25 cellular contexts compared by ENCODE assay signal in the genomic region with DNA sequence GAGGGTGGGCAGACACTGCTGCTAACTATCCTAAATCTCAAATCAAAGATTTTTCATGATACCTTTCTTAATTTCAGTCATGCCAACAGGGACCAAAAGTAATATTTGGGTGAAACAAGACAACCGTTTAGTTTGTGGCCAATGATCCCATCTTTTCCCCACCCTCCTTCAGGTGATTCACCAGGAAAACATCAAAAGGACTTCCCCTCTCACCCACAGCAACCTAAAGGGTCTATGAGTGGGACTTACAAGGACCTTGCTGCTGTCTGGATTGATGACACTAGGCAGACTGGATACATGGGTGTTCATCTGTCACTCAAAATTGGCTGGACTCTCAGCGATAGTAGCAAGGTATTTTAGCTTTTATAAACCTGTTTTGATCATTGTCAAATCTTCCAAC.
DNase-seq lines count a peak whose midpoint lies in the region; ATAC-seq, FAIRE-seq and TF ChIP-seq lines count a peak whose summit lies in the region.
"Had no signal": no experiment of that assay in that cellular context is flagged by ENCODE, and none has a peak within 500 bp of the region (broad histone marks: within the 10 kb centered on the region; RNA-seq: fewer than 3 reads in every experiment).

No MANE protein-coding gene starts in this region.

- peaks cover 24% of the 10 kb centered on the region for H3K4me1 ChIP-seq in OCI-LY7 (ENCODE audit: insufficient read depth, low read length, poor library complexity, severe bottlenecking)
- no peaks in the 10 kb centered on the region for H3K4me1 ChIP-seq in sigmoid colon
- H3K4me1 ChIP-seq in transverse colon: no peaks in the 10 kb centered on the region

- H3K27me3 ChIP-seq in bronchial epithelial cell (ENCODE audit: control insufficient read depth, insufficient read depth, low read length) (no peaks in the 10 kb centered on the region), sigmoid colon (no peaks in the 10 kb centered on the region), transverse colon (no peaks in the 10 kb centered on the region)
- H3K27me3 ChIP-seq: Peyer's patch had no signal

- in situ Hi-C loops in transverse colon (cut with MboI; ENCODE audit: low pct_ligation_motif_present in 1 of 4, low pct_unique_long_range_greater_than_20kb in 1 of 4, low sequenced_read_pairs in 3 of 4): no loop called here

- no TSS peak for BruUV-seq in OCI-LY7 (replicated peaks; lab: Mats Ljungman, UMichigan)

- TF ChIP-seq EP300 in sigmoid colon (IDR thresholded peaks at IDR 0.05) (no peak), transverse colon (IDR thresholded peaks at IDR 0.05; ENCODE audit: low read depth) (no peak)

- no peak overlapping the region for H3K27ac Mint-ChIP-seq in activated CD4-positive, alpha-beta T cell treated with anti-CD3 and anti-CD28 coated beads, Interleukin-2, amount 10 ng/mL, durations not matched to agents 24 days and 14 days
- no peak overlapping the region for H3K27ac Mint-ChIP-seq in T-cell

- no peaks in the 10 kb centered on the region for H3K79me2 ChIP-seq in OCI-LY7 (ENCODE audit: insufficient read depth, low read depth, low read length)

- H3K27ac ChIP-seq in OCI-LY7 (ENCODE audit: low read depth, low read length, poor library complexity, severe bottlenecking): no peak overlapping the region
- no peak overlapping the region for H3K27ac ChIP-seq in sigmoid colon
- H3K27ac ChIP-seq in transverse colon: no peak overlapping the region
- H3K27ac ChIP-seq: 22Rv1, HL-60, Peyer's patch, SK-N-MC had no signal

- H3K36me3 Mint-ChIP-seq in activated CD4-positive, alpha-beta T cell treated with anti-CD3 and anti-CD28 coated beads, Interleukin-2, amount 10 ng/mL, durations not matched to agents 24 days and 14 days (ENCODE audit: low read depth): no peaks in the 10 kb centered on the region
- no peaks in the 10 kb centered on the region for H3K36me3 Mint-ChIP-seq in T-cell

- WGBS in sigmoid colon, 2 donors: 88 to 90% methylated on average over 2 of the region's 2 CpGs
- WGBS in transverse colon (ENCODE audit: low coverage in 1 of 2), 2 donors: 78 to 89% methylated on average over 2 of the region's 2 CpGs

- no peak for TF ChIP-seq CTCF in OCI-LY7 (conservative IDR thresholded peaks at IDR 0.05; ENCODE audit: low read length)
- no peak for TF ChIP-seq CTCF in bronchial epithelial cell (IDR thresholded peaks at IDR 0.05; ENCODE audit: insufficient read depth, low read length, severe bottlenecking)
- no peak for TF ChIP-seq CTCF in sigmoid colon (IDR thresholded peaks at IDR 0.05)
- TF ChIP-seq CTCF in transverse colon (IDR thresholded peaks at IDR 0.05): no peak

- no peak for FAIRE-seq in bronchial epithelial cell (lab: Jason Lieb, UNC)
- FAIRE-seq: H1, HTR-8/SVneo had no signal

- H3K27me3 Mint-ChIP-seq in activated CD4-positive, alpha-beta T cell treated with anti-CD3 and anti-CD28 coated beads, Interleukin-2, amount 10 ng/mL, durations not matched to agents 24 days and 14 days: peaks cover 2% of the 10 kb centered on the region
- peaks cover 3% of the 10 kb centered on the region in 2 donors for H3K27me3 Mint-ChIP-seq in T-cell

- ATAC-seq in T-cell (replicated peaks in 1 of 4): no peak
- ATAC-seq: HCT116 had no signal

- H3K9me3 Mint-ChIP-seq in activated CD4-positive, alpha-beta T cell treated with anti-CD3 and anti-CD28 coated beads, Interleukin-2, amount 10 ng/mL, durations not matched to agents 24 days and 14 days: no peaks in the 10 kb centered on the region
- H3K9me3 Mint-ChIP-seq in T-cell: no peaks in the 10 kb centered on the region

- CTCF ChIA-PET in OCI-LY7 (lab: Charles Lee; ENCODE audit: unreplicated experiment): no interaction called here
- CTCF ChIA-PET in T-cell (lab: Charles Lee): no interaction called here

- TF ChIP-seq POLR2A in sigmoid colon (IDR thresholded peaks at IDR 0.05) (no peak), transverse colon (IDR thresholded peaks at IDR 0.05) (no peak)

- H3K4me3 Mint-ChIP-seq in activated CD4-positive, alpha-beta T cell treated with anti-CD3 and anti-CD28 coated beads, Interleukin-2, amount 10 ng/mL, durations not matched to agents 24 days and 14 days: no peak overlapping the region
- H3K4me3 Mint-ChIP-seq in T-cell: no peak overlapping the region

- intact Hi-C loops in activated CD4-positive, alpha-beta T cell treated with anti-CD3 and anti-CD28 coated beads, Interleukin-2, amount 10 ng/mL, durations not matched to agents 24 days and 14 days (cut with micrococcal nuclease): no loop called here
- intact Hi-C loops in OCI-LY7 (cut with micrococcal nuclease; ENCODE audit: unreplicated experiment) (no loop called here), sigmoid colon (cut with DNase I) (no loop called here), transverse colon (cut with DNase I; ENCODE audit: low total_unique reads) (no loop called here)

- no peak overlapping the region for H3K4me3 ChIP-seq in OCI-LY7 (ENCODE audit: low read depth, low read length, poor library complexity, severe bottlenecking)
- no peak overlapping the region for H3K4me3 ChIP-seq in bronchial epithelial cell (ENCODE audit: low read depth, low read length)
- H3K4me3 ChIP-seq in sigmoid colon: no peak overlapping the region
- H3K4me3 ChIP-seq in transverse colon: no peak overlapping the region
- H3K4me3 ChIP-seq: Peyer's patch, SK-N-MC had no signal

- POLR2A ChIA-PET in OCI-LY7 (lab: Charles Lee) (no interaction called here), T-cell (lab: Charles Lee) (no interaction called here)

- peak overlapping the region; percentile 66; the same call in 1 of the 2 replicates for H2AFZ ChIP-seq in OCI-LY7 (ENCODE audit: low read length)

- H3K4me2 ChIP-seq in OCI-LY7 (ENCODE audit: low read length): no peak overlapping the region

- H3K9me3 ChIP-seq in OCI-LY7 (ENCODE audit: low read length): peaks cover 14% of the 10 kb centered on the region; the same call in 1 of the 2 replicates
- H3K9me3 ChIP-seq in sigmoid colon: no peaks in the 10 kb centered on the region
- H3K9me3 ChIP-seq in transverse colon: no peaks in the 10 kb centered on the region
- H3K9me3 ChIP-seq: Peyer's patch had no signal

- no peaks in the 10 kb centered on the region for H4K20me1 ChIP-seq in OCI-LY7 (ENCODE audit: insufficient read depth, low read length)

- peaks cover 2% of the 10 kb centered on the region for H3K4me1 Mint-ChIP-seq in activated CD4-positive, alpha-beta T cell treated with anti-CD3 and anti-CD28 coated beads, Interleukin-2, amount 10 ng/mL, durations not matched to agents 24 days and 14 days
- no peaks in the 10 kb centered on the region for H3K4me1 Mint-ChIP-seq in T-cell

- H3K36me3 ChIP-seq in OCI-LY7 (ENCODE audit: insufficient read depth, low read length) (no peaks in the 10 kb centered on the region; the same call in 1 of the 2 replicates), bronchial epithelial cell (ENCODE audit: control insufficient read depth, insufficient read depth, low read length) (no peaks in the 10 kb centered on the region), sigmoid colon (no peaks in the 10 kb centered on the region), transverse colon (no peaks in the 10 kb centered on the region)
- H3K36me3 ChIP-seq: Peyer's patch had no signal

- peak; percentile 40 for DNase-seq in activated CD4-positive, alpha-beta T cell treated with anti-CD3 and anti-CD28 coated beads, Interleukin-2, amount 10 ng/mL, durations not matched to agents 24 days and 14 days
- no peak for DNase-seq in activated CD4-positive, alpha-beta T cell treated with anti-CD3 and anti-CD28 coated beads for 48 hours
- no peak for DNase-seq in OCI-LY7 (ENCODE audit: low spot score)
- DNase-seq in bronchial epithelial cell (ENCODE audit: low read depth): peak; percentile 20
- no peak for DNase-seq in sigmoid colon
- DNase-seq in stimulated activated CD8-positive, alpha-beta memory T cell treated with anti-CD3 and anti-CD28 coated beads, Interleukin-4, amount 100 ng/mL, for 48 hours: no peak
- DNase-seq in T-cell: no peak
- no peak for DNase-seq in transverse colon
- DNase-seq: ACHN, Calu3, DMS79 treated with DMSO at 0.1 percent for 48 hours, KG1, MM.1S, NCI-H1417, NCI-H1694, NCI-H2029 treated with DMSO at 0.1 percent for 48 hours, NCI-H526 treated with DMSO at 0.1 percent for 48 hours, Peyer's patch, SIG-M5 had no signal

- H3K9me2 ChIP-seq in OCI-LY7 (ENCODE audit: insufficient read depth, low read length): no peaks in the 10 kb centered on the region

Comparison
In these comparisons a context has a peak if more than half of its experiments do, and no peak if none do; other contexts are left out.
1. DNase-seq: peak in activated CD4-positive, alpha-beta T cell treated with anti-CD3 and anti-CD28 coated beads, Interleukin-2, amount 10 ng/mL, durations not matched to agents 24 days and 14 days (single experiment) and bronchial epithelial cell (single experiment); none in activated CD4-positive, alpha-beta T cell treated with anti-CD3 and anti-CD28 coated beads for 48 hours (single experiment), OCI-LY7 (single experiment), sigmoid colon (single experiment), stimulated activated CD8-positive, alpha-beta memory T cell treated with anti-CD3 and anti-CD28 coated beads, Interleukin-4, amount 100 ng/mL, for 48 hours (single experiment), T-cell (0 of 34) and transverse colon (single experiment).